ENCODE assay signal across 14 cellular contexts in genomic region chr1:115310821-115311220, GRCh38. TPM values are rescaled to one million over a fixed set of nuclear protein-coding genes. Genes with fewer than 3 reads are reported as not detected.
"Had no signal": no experiment of that assay in that cellular context is flagged by ENCODE, and none has a peak within 500 bp of the region (broad histone marks: within the 10 kb centered on the region; RNA-seq: fewer than 3 reads in every experiment).

No MANE protein-coding gene starts in this region.

- DNase-seq: activated CD4-positive, alpha-beta T cell treated with anti-CD3 and anti-CD28 coated beads for 1 hour; activated CD4-positive, alpha-beta T cell treated with anti-CD3 and anti-CD28 coated beads, Interleukin-2, amount 50 U/mL, for 48 hours; activated CD8-positive, alpha-beta memory T cell treated with anti-CD3 and anti-CD28 coated beads, Interleukin-2, amount 10 ng/mL, durations not matched to agents 7 days and 5 days; activated gamma-delta T cell treated with Interleukin-2 at 50 U/mL for 16 hours; activated naive CD8-positive, alpha-beta T cell treated with anti-CD3 and anti-CD28 coated beads for 36 hours; activated T-cell treated with anti-CD3 and anti-CD28 coated beads, Interleukin-2, amount 50 U/mL, for 4 hours; brain microvascular endothelial cell; endodermal cell; erythroblast; kidney glomerular epithelial cell had no signal

- H2AFZ ChIP-seq: hepatocyte, parathyroid adenoma had no signal

- H3K79me2 ChIP-seq: hepatocyte, parathyroid adenoma had no signal

- ATAC-seq: activated CD8-positive, alpha-beta memory T cell treated with anti-CD3 and anti-CD28 coated beads, Interleukin-2, amount 10 ng/mL, durations not matched to agents 7 days and 5 days; activated T-cell treated with anti-CD3 and anti-CD28 coated beads, Interleukin-2, amount 50 U/mL, for 4 hours had no signal

- H3K36me3 ChIP-seq: brain microvascular endothelial cell had no signal

- H3K4me1 ChIP-seq: parathyroid adenoma had no signal

- H3K27ac ChIP-seq: brain microvascular endothelial cell, hepatocyte, parathyroid adenoma had no signal

- H3K4me3 ChIP-seq: hepatocyte had no signal

- H3K4me2 ChIP-seq: hepatocyte had no signal

RNA-seq across cellular contexts. Expression of gene NGF, which starts 27.2 kb away (rescaled TPM):
- total RNA-seq: activated CD8-positive, alpha-beta memory T cell treated with anti-CD3 and anti-CD28 coated beads, Interleukin-2, amount 10 ng/mL, durations not matched to agents 7 days and 5 days; activated naive CD8-positive, alpha-beta T cell treated with anti-CD3 and anti-CD28 coated beads for 36 hours; activated T-cell treated with anti-CD3 and anti-CD28 coated beads, Interleukin-2, amount 50 U/mL, for 4 hours; neural crest cell; renal cortical epithelial cell had no signal
